13 cellular contexts compared by ENCODE assay signal in the genomic region with DNA sequence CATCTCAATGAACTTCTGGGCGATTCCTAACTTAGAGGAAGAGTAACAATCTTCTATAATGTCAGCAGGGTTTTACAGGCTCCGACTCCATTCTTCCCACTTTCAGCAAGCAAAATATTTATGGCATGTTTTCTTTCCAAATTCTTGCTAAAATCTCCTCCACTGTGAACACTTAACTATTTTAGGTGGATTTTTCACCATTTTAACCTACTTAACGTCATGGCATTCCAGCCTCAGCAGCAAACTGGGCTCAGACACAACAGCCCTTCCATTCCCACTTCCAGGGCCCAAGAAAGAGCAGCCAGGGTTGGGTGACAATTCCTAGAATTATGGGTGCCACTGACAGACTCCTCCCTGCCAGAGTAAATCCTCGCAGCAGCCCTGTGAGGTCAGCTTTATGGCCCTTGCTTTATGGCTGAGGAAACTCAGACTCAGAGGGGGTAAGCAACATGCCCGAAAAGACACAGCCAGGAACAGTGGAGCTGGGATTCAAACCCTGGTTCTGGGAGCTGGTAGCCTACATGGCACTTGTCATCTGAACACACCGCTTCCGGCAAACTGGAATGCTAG.
DNase-seq lines count a peak whose midpoint lies in the region; ATAC-seq and TF ChIP-seq lines count a peak whose summit lies in the region.
"Had no signal": no experiment of that assay in that cellular context is flagged by ENCODE, and none has a peak within 500 bp of the region (broad histone marks: within the 10 kb centered on the region; RNA-seq: fewer than 3 reads in every experiment).

No MANE protein-coding gene starts in this region.

- no peaks in the 10 kb centered on the region for H3K27me3 ChIP-seq in heart right ventricle

- H3K27me3 Mint-ChIP-seq in activated CD4-positive, alpha-beta T cell treated with anti-CD3 and anti-CD28 coated beads, Interleukin-2, amount 10 ng/mL, durations not matched to agents 24 days and 14 days = no peaks in the 10 kb centered on the region
- H3K27me3 Mint-ChIP-seq in activated T-helper 1 cell treated with anti-CD3 and anti-CD28 coated beads, Interleukin-12 subunit alpha, Interleukin-12 subunit beta, Interleukin-2, Interleukin-4 antibody, amounts not matched to agents 30 ng/mL and 10 ng/mL and 1 ng/mL, durations not matched to agents 14 hours and 24 hours and 36 hours (ENCODE audit: insufficient read depth) = peaks cover 3% of the 10 kb centered on the region
- no peaks in the 10 kb centered on the region for H3K27me3 Mint-ChIP-seq in stimulated activated naive B cell treated with anti-CD40 and anti-IgM and Interleukin-4, amounts not matched to agents 10 μg/mL and 1 μg/mL and 100 μg/mL, for 72 hours

- no peak overlapping the region for H3K27ac ChIP-seq in heart right ventricle

- H3K4me3 ChIP-seq in heart right ventricle = no peak overlapping the region
- H3K4me3 ChIP-seq: A549 had no signal

- peaks cover 15% of the 10 kb centered on the region for H3K36me3 Mint-ChIP-seq in activated CD4-positive, alpha-beta T cell treated with anti-CD3 and anti-CD28 coated beads, Interleukin-2, amount 10 ng/mL, durations not matched to agents 24 days and 14 days (ENCODE audit: low read depth)
- H3K36me3 Mint-ChIP-seq in activated T-helper 1 cell treated with anti-CD3 and anti-CD28 coated beads, Interleukin-12 subunit alpha, Interleukin-12 subunit beta, Interleukin-2, Interleukin-4 antibody, amounts not matched to agents 30 ng/mL and 10 ng/mL and 1 ng/mL, durations not matched to agents 14 hours and 24 hours and 36 hours (ENCODE audit: low read depth) = peaks cover 22% of the 10 kb centered on the region
- H3K36me3 Mint-ChIP-seq in stimulated activated naive B cell treated with anti-CD40 and anti-IgM and Interleukin-4, amounts not matched to agents 10 μg/mL and 1 μg/mL and 100 μg/mL, for 72 hours = peaks cover 31 to 35% of the 10 kb centered on the region in 2 donors

- no peaks in the 10 kb centered on the region for H3K9me3 Mint-ChIP-seq in activated CD4-positive, alpha-beta T cell treated with anti-CD3 and anti-CD28 coated beads, Interleukin-2, amount 10 ng/mL, durations not matched to agents 24 days and 14 days
- no peaks in the 10 kb centered on the region for H3K9me3 Mint-ChIP-seq in activated T-helper 1 cell treated with anti-CD3 and anti-CD28 coated beads, Interleukin-12 subunit alpha, Interleukin-12 subunit beta, Interleukin-2, Interleukin-4 antibody, amounts not matched to agents 30 ng/mL and 10 ng/mL and 1 ng/mL, durations not matched to agents 14 hours and 24 hours and 36 hours
- H3K9me3 Mint-ChIP-seq in stimulated activated naive B cell treated with anti-CD40 and anti-IgM and Interleukin-4, amounts not matched to agents 10 μg/mL and 1 μg/mL and 100 μg/mL, for 72 hours = no peaks in the 10 kb centered on the region

- peaks cover 49% of the 10 kb centered on the region for H3K4me1 Mint-ChIP-seq in activated CD4-positive, alpha-beta T cell treated with anti-CD3 and anti-CD28 coated beads, Interleukin-2, amount 10 ng/mL, durations not matched to agents 24 days and 14 days
- H3K4me1 Mint-ChIP-seq in activated T-helper 1 cell treated with anti-CD3 and anti-CD28 coated beads, Interleukin-12 subunit alpha, Interleukin-12 subunit beta, Interleukin-2, Interleukin-4 antibody, amounts not matched to agents 30 ng/mL and 10 ng/mL and 1 ng/mL, durations not matched to agents 14 hours and 24 hours and 36 hours (ENCODE audit: low read depth) = peaks cover 66% of the 10 kb centered on the region
- H3K4me1 Mint-ChIP-seq in stimulated activated naive B cell treated with anti-CD40 and anti-IgM and Interleukin-4, amounts not matched to agents 10 μg/mL and 1 μg/mL and 100 μg/mL, for 72 hours = peaks cover 24 to 58% of the 10 kb centered on the region in 2 donors

- H3K9me3 ChIP-seq in heart right ventricle = no peaks in the 10 kb centered on the region
- H3K9me3 ChIP-seq: A549 had no signal

- peak overlapping the region; percentile 28 for H3K4me3 Mint-ChIP-seq in activated CD4-positive, alpha-beta T cell treated with anti-CD3 and anti-CD28 coated beads, Interleukin-2, amount 10 ng/mL, durations not matched to agents 24 days and 14 days
- peak overlapping the region; percentile 11 for H3K4me3 Mint-ChIP-seq in activated T-helper 1 cell treated with anti-CD3 and anti-CD28 coated beads, Interleukin-12 subunit alpha, Interleukin-12 subunit beta, Interleukin-2, Interleukin-4 antibody, amounts not matched to agents 30 ng/mL and 10 ng/mL and 1 ng/mL, durations not matched to agents 14 hours and 24 hours and 36 hours
- H3K4me3 Mint-ChIP-seq in stimulated activated naive B cell treated with anti-CD40 and anti-IgM and Interleukin-4, amounts not matched to agents 10 μg/mL and 1 μg/mL and 100 μg/mL, for 72 hours = no peak overlapping the region

- intact Hi-C loops in activated CD4-positive, alpha-beta T cell treated with anti-CD3 and anti-CD28 coated beads, Interleukin-2, amount 10 ng/mL, durations not matched to agents 24 days and 14 days (cut with micrococcal nuclease) = loop anchor here (5.0 kb wide), 1 partner anchor 36 kb away; no protein-coding TSS in a partner anchor
- intact Hi-C loops in activated T-helper 1 cell treated with anti-CD3 and anti-CD28 coated beads, Interleukin-12 subunit alpha, Interleukin-12 subunit beta, Interleukin-2, Interleukin-4 antibody, amounts not matched to agents 30 ng/mL and 10 ng/mL and 1 ng/mL, durations not matched to agents 14 hours and 24 hours and 36 hours (cut with micrococcal nuclease) = loop anchor here (5.0 to 10.0 kb wide), 3 partner anchors 36 to 169 kb away; no protein-coding TSS in a partner anchor
- intact Hi-C loops in heart right ventricle (cut with DNase I) = no loop called here

- peak overlapping the region; percentile 71 for H3K27ac Mint-ChIP-seq in activated CD4-positive, alpha-beta T cell treated with anti-CD3 and anti-CD28 coated beads, Interleukin-2, amount 10 ng/mL, durations not matched to agents 24 days and 14 days
- peak overlapping the region; percentile 80 for H3K27ac Mint-ChIP-seq in activated T-helper 1 cell treated with anti-CD3 and anti-CD28 coated beads, Interleukin-12 subunit alpha, Interleukin-12 subunit beta, Interleukin-2, Interleukin-4 antibody, amounts not matched to agents 30 ng/mL and 10 ng/mL and 1 ng/mL, durations not matched to agents 14 hours and 24 hours and 36 hours
- H3K27ac Mint-ChIP-seq in stimulated activated naive B cell treated with anti-CD40 and anti-IgM and Interleukin-4, amounts not matched to agents 10 μg/mL and 1 μg/mL and 100 μg/mL, for 72 hours = peak overlapping the region; percentile 69

- peaks cover 0 to 16% (median 0%) of the 10 kb centered on the region in 9 donors for H3K4me1 ChIP-seq in heart right ventricle

- WGBS in heart right ventricle, 2 donors = 93 to 94% methylated on average over 7 of the region's 7 CpGs

- H3K36me3 ChIP-seq in heart right ventricle = peaks cover 0 to 4% (median 0%) of the 10 kb centered on the region in 9 donors

- no peak for TF ChIP-seq CTCF in heart right ventricle (IDR thresholded peaks at IDR 0.05)

- DNase-seq in activated CD4-positive, alpha-beta T cell treated with anti-CD3 and anti-CD28 coated beads, Interleukin-2, amount 10 ng/mL, durations not matched to agents 24 days and 14 days = no peak
- no peak for DNase-seq in activated CD4-positive, alpha-beta T cell treated with anti-CD3 and anti-CD28 coated beads, Interleukin-2, amount 50 U/mL, for 4 hours
- DNase-seq in activated T-helper 1 cell treated with anti-CD3 and anti-CD28 coated beads, Interleukin-12 subunit alpha, Interleukin-12 subunit beta, Interleukin-2, Interleukin-4 antibody, amounts not matched to agents 30 ng/mL and 10 ng/mL and 1 ng/mL, durations not matched to agents 14 hours and 24 hours and 36 hours (ENCODE audit: low spot score) = no peak
- peak; percentile 7 for DNase-seq in fibroblast of peridontal ligament (ENCODE audit: extremely low read depth)
- no peak for DNase-seq in stimulated activated naive B cell treated with anti-CD40 and anti-IgM and Interleukin-4, amounts not matched to agents 10 μg/mL and 1 μg/mL and 100 μg/mL, for 72 hours
- no peak for DNase-seq in heart right ventricle
- DNase-seq in NCI-H187 (lab: John Stamatoyannopoulos, UW) = no peak
- DNase-seq: kidney glomerular epithelial cell; NCI-H2081 treated with DMSO at 0.1 percent for 48 hours; NCI-H748 treated with DMSO at 0.1 percent for 48 hours; stimulated activated CD8-positive, alpha-beta memory T cell treated with anti-CD3 and anti-CD28 coated beads, Interleukin-4, amount 100 ng/mL, for 48 hours had no signal

- no peak for ATAC-seq in stimulated activated naive B cell treated with anti-CD40 and anti-IgM and Interleukin-4, amounts not matched to agents 10 μg/mL and 1 μg/mL and 100 μg/mL, for 72 hours (replicated peaks)
- ATAC-seq in GM21737 (IDR thresholded peaks at IDR 0.05; ENCODE audit: unreplicated experiment) = no peak
- no peak for ATAC-seq in heart right ventricle
- ATAC-seq: A549 had no signal

Comparison
In these comparisons a context has a peak if more than half of its experiments do, and no peak if none do; other contexts are left out.
1. H3K4me3 Mint-ChIP-seq: peak in activated CD4-positive, alpha-beta T cell treated with anti-CD3 and anti-CD28 coated beads, Interleukin-2, amount 10 ng/mL, durations not matched to agents 24 days and 14 days (single experiment) and activated T-helper 1 cell treated with anti-CD3 and anti-CD28 coated beads, Interleukin-12 subunit alpha, Interleukin-12 subunit beta, Interleukin-2, Interleukin-4 antibody, amounts not matched to agents 30 ng/mL and 10 ng/mL and 1 ng/mL, durations not matched to agents 14 hours and 24 hours and 36 hours (single experiment); none in stimulated activated naive B cell treated with anti-CD40 and anti-IgM and Interleukin-4, amounts not matched to agents 10 μg/mL and 1 μg/mL and 100 μg/mL, for 72 hours (0 of 2).
2. intact Hi-C loops: an anchor here in activated CD4-positive, alpha-beta T cell treated with anti-CD3 and anti-CD28 coated beads, Interleukin-2, amount 10 ng/mL, durations not matched to agents 24 days and 14 days (5.0 kb wide) and activated T-helper 1 cell treated with anti-CD3 and anti-CD28 coated beads, Interleukin-12 subunit alpha, Interleukin-12 subunit beta, Interleukin-2, Interleukin-4 antibody, amounts not matched to agents 30 ng/mL and 10 ng/mL and 1 ng/mL, durations not matched to agents 14 hours and 24 hours and 36 hours (5.0 to 10.0 kb wide); none called in heart right ventricle.
3. Peak in every context shown above with its lines, with median percentiles within 50 percentile points of each other: H3K27ac Mint-ChIP-seq.